ENCODE assay signal across 9 cellular contexts in the genomic region with DNA sequence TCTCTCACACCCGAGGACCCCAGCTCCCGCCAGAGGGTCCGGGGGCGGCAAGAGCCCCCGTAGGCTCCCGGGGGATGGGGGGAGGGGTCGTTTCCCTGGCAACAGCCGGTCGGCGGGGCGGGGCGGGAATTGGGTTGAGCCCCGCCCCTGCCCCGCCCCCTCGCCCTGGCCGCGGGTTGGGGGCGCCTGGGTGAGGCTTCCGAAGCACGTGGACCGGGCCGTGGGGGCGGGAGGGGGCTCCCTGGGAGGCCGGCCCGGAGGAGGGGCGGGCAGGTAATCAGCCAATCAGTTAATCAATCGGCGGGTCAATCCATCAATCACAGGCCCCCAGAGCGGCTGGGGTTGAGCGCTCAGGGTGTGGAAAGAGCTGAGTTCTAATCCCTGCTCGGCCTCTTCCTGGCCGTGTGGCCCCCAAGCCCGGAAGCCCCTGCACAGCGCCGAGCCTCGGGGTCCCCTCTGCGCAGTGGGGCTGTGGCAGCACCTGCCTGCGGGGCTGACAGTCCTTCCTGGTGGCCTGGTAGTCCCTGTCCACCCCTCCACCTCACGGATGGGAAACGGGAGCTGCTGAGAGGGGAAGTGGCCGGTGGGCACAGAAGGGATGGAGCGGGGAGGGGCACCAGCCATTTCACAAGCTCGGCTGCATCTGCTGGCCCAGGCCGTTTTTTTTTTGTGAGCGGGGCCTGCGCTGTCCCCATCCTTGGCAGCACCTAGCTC.
DNase-seq lines count a peak whose midpoint lies in the region; ATAC-seq and TF ChIP-seq lines count a peak whose summit lies in the region.
"Had no signal": no experiment of that assay in that cellular context is flagged by ENCODE, and none has a peak within 500 bp of the region (broad histone marks: within the 10 kb centered on the region; RNA-seq: fewer than 3 reads in every experiment).

No MANE protein-coding gene starts in this region.

- H3K4me2 ChIP-seq in BLaER1 (peak overlapping the region; percentile 92), PC-9 (peak overlapping the region; percentile 64), fibroblast of lung (ENCODE audit: extremely low read depth, insufficient read depth, low read length) (peak overlapping the region; percentile 80), neuronal stem cell (ENCODE audit: insufficient read depth, low read length, poor library complexity, severe bottlenecking) (peak overlapping the region; percentile 91)

- H3K27me3 ChIP-seq in BLaER1 (no peaks in the 10 kb centered on the region), PC-9 (ENCODE audit: insufficient read depth, low read depth) (no peaks in the 10 kb centered on the region), fibroblast of lung (ENCODE audit: control insufficient read depth, insufficient read depth, low read length) (no peaks in the 10 kb centered on the region), neuronal stem cell (ENCODE audit: control insufficient read depth in 3 of 3, insufficient read depth in 3 of 3, low read depth in 1 of 3, low read length in 3 of 3) (no peaks in the 10 kb centered on the region)

- WGBS in neuronal stem cell (ENCODE audit: extremely low coverage in 2 of 2, insufficient read length in 2 of 2, insufficient replicate concordance in 1 of 2), 2 donors = no CpG with 5 or more reads among the region's 46 CpGs

- H3K9ac ChIP-seq in BLaER1 = peak overlapping the region; percentile 73
- peak overlapping the region; percentile 30 for H3K9ac ChIP-seq in fibroblast of lung (ENCODE audit: insufficient read depth, low read length)
- peak overlapping the region; percentile 82 for H3K9ac ChIP-seq in neuronal stem cell (ENCODE audit: low read depth, low read length, poor library complexity)

- peak overlapping the region; percentile 99 for H2BK12ac ChIP-seq in neuronal stem cell (ENCODE audit: low read length)

- H2AFZ ChIP-seq in PC-9 (peak overlapping the region; percentile 66), fibroblast of lung (ENCODE audit: low read length) (peak overlapping the region; percentile 59), neuronal stem cell (ENCODE audit: low read length) (peak overlapping the region; percentile 95)

- H3K27ac ChIP-seq in BLaER1 (peak overlapping the region; percentile 85), PC-9 (no peak overlapping the region), fibroblast of lung (ENCODE audit: insufficient read depth, low read length) (no peak overlapping the region), neuronal stem cell (replicated peaks; ENCODE audit: low read length) (peak overlapping the region; percentile 91)

- no peaks in the 10 kb centered on the region for H3K9me2 ChIP-seq in PC-9 (ENCODE audit: insufficient read depth)

- POLR2A ChIA-PET in PC-9 (lab: Charles Lee; ENCODE audit: unreplicated experiment) = no interaction called here

- H4K91ac ChIP-seq in neuronal stem cell (ENCODE audit: low read depth, low read length, poor library complexity) = no peak overlapping the region

- intact Hi-C loops in PC-9 (cut with micrococcal nuclease; ENCODE audit: unreplicated experiment) = no loop called here

- H3K4ac ChIP-seq in neuronal stem cell (ENCODE audit: low read length) = peak overlapping the region; percentile 79

- H3K18ac ChIP-seq in neuronal stem cell (ENCODE audit: low read length) = peak overlapping the region; percentile 99

- no peaks in the 10 kb centered on the region for H4K20me1 ChIP-seq in BLaER1
- H4K20me1 ChIP-seq in PC-9 (ENCODE audit: insufficient read depth) = no peaks in the 10 kb centered on the region
- H4K20me1 ChIP-seq in fibroblast of lung (ENCODE audit: control insufficient read depth, extremely low read depth, insufficient read depth, low read length) = no peaks in the 10 kb centered on the region

- H3K9me3 ChIP-seq in BLaER1 (peaks cover 15% of the 10 kb centered on the region), PC-9 (ENCODE audit: insufficient read depth, low read depth) (no peaks in the 10 kb centered on the region), fibroblast of lung (ENCODE audit: control insufficient read depth, insufficient read depth, low read depth, low read length) (no peaks in the 10 kb centered on the region), neuronal stem cell (replicated peaks in 1 of 2; ENCODE audit: control insufficient read depth in 2 of 2, insufficient read depth in 1 of 2, low read depth in 1 of 2, low read length in 2 of 2) (peaks cover 0 to 2% of the 10 kb centered on the region in 2 donors)

- CTCF ChIA-PET in PC-9 (lab: Charles Lee) = no interaction called here

- H3K79me2 ChIP-seq in PC-9 (ENCODE audit: low read depth) (no peaks in the 10 kb centered on the region), fibroblast of lung (ENCODE audit: control insufficient read depth, insufficient read depth, low read length) (no peaks in the 10 kb centered on the region)

- peak overlapping the region; percentile 79 for H2BK15ac ChIP-seq in neuronal stem cell (ENCODE audit: low read length)

- H3K4me3 ChIP-seq in BLaER1 = peak overlapping the region; percentile 66
- H3K4me3 ChIP-seq in PC-9 = peak overlapping the region; percentile 44; the same call in 1 of the 2 replicates
- peak overlapping the region; percentile 19 to 55 (median 44) for H3K4me3 ChIP-seq in fibroblast of lung (replicated peaks in 1 of 4; ENCODE audit: control extremely low read depth in 1 of 4, insufficient read depth in 1 of 4, low read depth in 3 of 4, low read length in 4 of 4)
- peak overlapping the region; percentile 42 to 71 for H3K4me3 ChIP-seq in neuronal stem cell (ENCODE audit: low read length in 2 of 2)

- no peaks in the 10 kb centered on the region for H3K79me1 ChIP-seq in neuronal stem cell (ENCODE audit: low read depth, low read length)

- H3K23ac ChIP-seq in neuronal stem cell (ENCODE audit: low read depth, low read length, poor library complexity) = peak overlapping the region; percentile 31

- peak overlapping the region; percentile 97 for H2BK5ac ChIP-seq in neuronal stem cell (ENCODE audit: low read length)

- H3K36me3 ChIP-seq in BLaER1 (peaks cover 4% of the 10 kb centered on the region; the same call in 1 of the 2 replicates), PC-9 (ENCODE audit: low read depth) (no peaks in the 10 kb centered on the region), fibroblast of lung (ENCODE audit: control insufficient read depth, insufficient read depth, low read length) (no peaks in the 10 kb centered on the region), neuronal stem cell (replicated peaks in 1 of 2; ENCODE audit: control insufficient read depth in 2 of 2, insufficient read depth in 2 of 2, low read length in 2 of 2) (no peaks in the 10 kb centered on the region)

- DNase-seq in PC-9 (no peak), fibroblast of lung (ENCODE audit: low read depth in 2 of 2) (no peak), neuronal stem cell (ENCODE audit: low spot score) (peak; percentile 80)
- DNase-seq: activated effector memory CD4-positive, alpha-beta T cell treated with Interleukin-2 at 50 U/mL for 16 hours had no signal

- H3F3A ChIP-seq in PC-9 (ENCODE audit: insufficient read depth, low read depth) = peaks cover 8% of the 10 kb centered on the region; the same call in 1 of the 2 replicates

- no peak overlapping the region for H4K8ac ChIP-seq in neuronal stem cell (ENCODE audit: low read depth, low read length)

- peak overlapping the region; percentile 100 for H2AK5ac ChIP-seq in neuronal stem cell (ENCODE audit: low read depth, low read length)

- TF ChIP-seq CTCF in PC-9 (conservative IDR thresholded peaks at IDR 0.05) (no peak), fibroblast of lung (conservative IDR thresholded peaks at IDR 0.05 in 1 of 2, IDR thresholded peaks at IDR 0.05 in 1 of 2; ENCODE audit: low read depth in 1 of 2, low read length in 2 of 2) (no peak)

- H3K14ac ChIP-seq in neuronal stem cell (ENCODE audit: low read length) = peak overlapping the region; percentile 76

- BruUV-seq in PC-9 (replicated peaks; lab: Mats Ljungman, UMichigan) = no TSS peak

- peaks cover 71% of the 10 kb centered on the region for H3K4me1 ChIP-seq in BLaER1
- no peaks in the 10 kb centered on the region for H3K4me1 ChIP-seq in PC-9 (replicated peaks; ENCODE audit: insufficient read depth)
- peaks cover 4% of the 10 kb centered on the region for H3K4me1 ChIP-seq in fibroblast of lung (ENCODE audit: control insufficient read depth, extremely low read depth, insufficient read depth, low read length)
- peaks cover 26 to 40% of the 10 kb centered on the region in 2 donors for H3K4me1 ChIP-seq in neuronal stem cell (ENCODE audit: control insufficient read depth in 2 of 2, insufficient read depth in 1 of 2, low read depth in 1 of 2, low read length in 2 of 2)

- ATAC-seq in GM18858 (IDR thresholded peaks at IDR 0.05; ENCODE audit: unreplicated experiment) = no peak
- no peak for ATAC-seq in GM21381 (IDR thresholded peaks at IDR 0.05; ENCODE audit: unreplicated experiment)
- no peak for ATAC-seq in HG02884 (IDR thresholded peaks at IDR 0.05; ENCODE audit: unreplicated experiment)
- ATAC-seq in HG03025 (IDR thresholded peaks at IDR 0.05; ENCODE audit: low FRiP score, unreplicated experiment) = no peak

- peak overlapping the region; percentile 84 for H2BK120ac ChIP-seq in neuronal stem cell (ENCODE audit: low read depth, low read length)

Comparison
In these comparisons a context has a peak if more than half of its experiments do, and no peak if none do; other contexts are left out.
1. H3K27ac ChIP-seq: peak in BLaER1 (single experiment) and neuronal stem cell (single experiment); none in PC-9 (single experiment) and fibroblast of lung (single experiment).
2. H3K9ac ChIP-seq: peak in every context shown above with its lines; median percentile 82 in neuronal stem cell; 73 in BLaER1; 30 in fibroblast of lung.
3. Peak in every context shown above with its lines, with median percentiles within 50 percentile points of each other: H3K4me2 ChIP-seq, H3K4me3 ChIP-seq and H2AFZ ChIP-seq.